ENCODE assay signal across 2 cellular contexts in the genomic region with DNA sequence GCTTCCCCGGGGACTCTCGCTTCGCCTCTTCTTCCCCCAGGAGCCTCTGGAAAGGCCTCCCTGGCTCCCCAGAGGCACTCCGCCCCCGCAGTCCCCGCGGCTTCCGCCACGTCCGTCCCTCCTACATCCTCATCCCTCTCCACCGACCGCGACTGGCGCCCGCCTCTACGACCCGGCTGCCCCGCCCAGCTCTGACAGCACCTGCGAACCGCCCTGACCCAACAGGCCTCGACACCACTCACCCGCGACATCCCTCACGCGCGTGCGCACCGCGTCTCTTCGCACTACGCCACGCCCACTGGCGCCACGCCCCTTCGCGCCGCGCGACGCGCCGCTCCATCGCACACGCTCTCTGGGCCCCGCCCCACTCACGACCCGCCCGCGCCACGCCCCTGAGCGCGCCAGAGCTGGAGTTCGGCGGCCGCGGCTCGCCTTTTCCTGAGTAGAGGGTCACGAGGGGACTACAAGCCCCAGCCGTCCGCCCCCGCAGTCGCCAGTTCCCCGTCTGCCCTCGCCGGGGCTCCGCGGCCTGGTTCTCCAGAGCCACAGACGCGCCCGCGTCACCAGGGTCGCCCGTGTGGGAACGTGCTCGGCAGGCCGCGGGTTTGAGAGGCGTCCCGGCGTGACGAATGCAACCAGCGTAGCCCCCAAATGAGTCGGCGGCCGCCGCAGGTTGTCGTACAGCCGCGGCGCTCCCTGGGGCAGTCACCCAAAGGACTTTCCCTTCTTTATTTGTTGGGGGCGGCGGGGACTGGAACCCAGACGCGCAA.
A peak's percentile ranks its signal among the peaks of the same experiment; 100 is the strongest.
TF ChIP-seq lines count a peak whose summit lies in the region.

No MANE protein-coding gene starts in this region.

TF ChIP-seq in A549, 52 proteins besides CTCF, POLR2A, EP300 and RAD21 (continued from another document and continues in another):
- TF ChIP-seq TFCP2L1 (CRISPR knock-in tag; IDR thresholded peaks at IDR 0.05), result peak; percentile 90; the same call in 1 of the 2 replicates
- TF ChIP-seq CBX2 (IDR thresholded peaks at IDR 0.05; ENCODE audit: borderline replicate concordance, low read depth), result 0 out of 2 replicates have a peak, but pooled peaks have one; percentile 55
- peak; percentile 97 for TF ChIP-seq PHF8 (IDR thresholded peaks at IDR 0.05; ENCODE audit: borderline replicate concordance, low read depth)
- TF ChIP-seq, protein P1, sequence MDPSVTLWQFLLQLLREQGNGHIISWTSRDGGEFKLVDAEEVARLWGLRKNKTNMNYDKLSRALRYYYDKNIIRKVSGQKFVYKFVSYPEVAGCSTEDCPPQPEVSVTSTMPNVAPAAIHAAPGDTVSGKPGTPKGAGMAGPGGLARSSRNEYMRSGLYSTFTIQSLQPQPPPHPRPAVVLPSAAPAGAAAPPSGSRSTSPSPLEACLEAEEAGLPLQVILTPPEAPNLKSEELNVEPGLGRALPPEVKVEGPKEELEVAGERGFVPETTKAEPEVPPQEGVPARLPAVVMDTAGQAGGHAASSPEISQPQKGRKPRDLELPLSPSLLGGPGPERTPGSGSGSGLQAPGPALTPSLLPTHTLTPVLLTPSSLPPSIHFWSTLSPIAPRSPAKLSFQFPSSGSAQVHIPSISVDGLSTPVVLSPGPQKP (IDR thresholded peaks at IDR 0.05; ENCODE audit: low read depth, low read length), result no peak
- TF ChIP-seq FOSL2 (IDR thresholded peaks at IDR 0.05), result no peak
- TF ChIP-seq FOSL2 (CRISPR knock-in tag; IDR thresholded peaks at IDR 0.05), result peak; percentile 4; the same call in 1 of the 2 replicates
- peak; percentile 74; the same call in 1 of the 2 replicates for TF ChIP-seq MYC (IDR thresholded peaks at IDR 0.05; ENCODE audit: borderline replicate concordance, low read length)
- TF ChIP-seq HDAC2 (IDR thresholded peaks at IDR 0.05), result no peak
- peak; percentile 54; the same call in 1 of the 2 replicates for TF ChIP-seq USF2 (IDR thresholded peaks at IDR 0.05)
- 0 out of 2 replicates have a peak, but pooled peaks have one; percentile 19 for TF ChIP-seq HOXB13 (CRISPR knock-in tag; IDR thresholded peaks at IDR 0.05; ENCODE audit: low read depth)
- no peak for TF ChIP-seq CHD4 (IDR thresholded peaks at IDR 0.05; ENCODE audit: borderline replicate concordance)
- TF ChIP-seq RARB (CRISPR knock-in tag; IDR thresholded peaks at IDR 0.05), result 0 out of 2 replicates have a peak, but pooled peaks have one; percentile 16
- TF ChIP-seq, protein P2, sequence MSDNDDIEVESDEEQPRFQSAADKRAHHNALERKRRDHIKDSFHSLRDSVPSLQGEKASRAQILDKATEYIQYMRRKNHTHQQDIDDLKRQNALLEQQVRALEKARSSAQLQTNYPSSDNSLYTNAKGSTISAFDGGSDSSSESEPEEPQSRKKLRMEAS (IDR thresholded peaks at IDR 0.05), result peak; percentile 90
- peak; percentile 95 for TF ChIP-seq JUN (IDR thresholded peaks at IDR 0.05)
- peak; percentile 8; the same call in 1 of the 2 replicates for TF ChIP-seq MAZ (IDR thresholded peaks at IDR 0.05; ENCODE audit: borderline replicate concordance, low read depth, low read length)
- TF ChIP-seq, protein P3, sequence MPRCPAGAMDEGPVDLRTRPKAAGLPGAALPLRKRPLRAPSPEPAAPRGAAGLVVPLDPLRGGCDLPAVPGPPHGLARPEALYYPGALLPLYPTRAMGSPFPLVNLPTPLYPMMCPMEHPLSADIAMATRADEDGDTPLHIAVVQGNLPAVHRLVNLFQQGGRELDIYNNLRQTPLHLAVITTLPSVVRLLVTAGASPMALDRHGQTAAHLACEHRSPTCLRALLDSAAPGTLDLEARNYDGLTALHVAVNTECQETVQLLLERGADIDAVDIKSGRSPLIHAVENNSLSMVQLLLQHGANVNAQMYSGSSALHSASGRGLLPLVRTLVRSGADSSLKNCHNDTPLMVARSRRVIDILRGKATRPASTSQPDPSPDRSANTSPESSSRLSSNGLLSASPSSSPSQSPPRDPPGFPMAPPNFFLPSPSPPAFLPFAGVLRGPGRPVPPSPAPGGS (IDR thresholded peaks at IDR 0.05), result peak; percentile 94
- TF ChIP-seq, protein P4, sequence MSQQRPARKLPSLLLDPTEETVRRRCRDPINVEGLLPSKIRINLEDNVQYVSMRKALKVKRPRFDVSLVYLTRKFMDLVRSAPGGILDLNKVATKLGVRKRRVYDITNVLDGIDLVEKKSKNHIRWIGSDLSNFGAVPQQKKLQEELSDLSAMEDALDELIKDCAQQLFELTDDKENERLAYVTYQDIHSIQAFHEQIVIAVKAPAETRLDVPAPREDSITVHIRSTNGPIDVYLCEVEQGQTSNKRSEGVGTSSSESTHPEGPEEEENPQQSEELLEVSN (IDR thresholded peaks at IDR 0.05; ENCODE audit: borderline replicate concordance, low read depth), result peak; percentile 90
- TF ChIP-seq TP53 (CRISPR knock-in tag; IDR thresholded peaks at IDR 0.05), result 0 out of 2 replicates have a peak, but pooled peaks have one; percentile 31
- TF ChIP-seq FOSB (CRISPR knock-in tag; IDR thresholded peaks at IDR 0.05), result no peak
- TF ChIP-seq, protein P5, sequence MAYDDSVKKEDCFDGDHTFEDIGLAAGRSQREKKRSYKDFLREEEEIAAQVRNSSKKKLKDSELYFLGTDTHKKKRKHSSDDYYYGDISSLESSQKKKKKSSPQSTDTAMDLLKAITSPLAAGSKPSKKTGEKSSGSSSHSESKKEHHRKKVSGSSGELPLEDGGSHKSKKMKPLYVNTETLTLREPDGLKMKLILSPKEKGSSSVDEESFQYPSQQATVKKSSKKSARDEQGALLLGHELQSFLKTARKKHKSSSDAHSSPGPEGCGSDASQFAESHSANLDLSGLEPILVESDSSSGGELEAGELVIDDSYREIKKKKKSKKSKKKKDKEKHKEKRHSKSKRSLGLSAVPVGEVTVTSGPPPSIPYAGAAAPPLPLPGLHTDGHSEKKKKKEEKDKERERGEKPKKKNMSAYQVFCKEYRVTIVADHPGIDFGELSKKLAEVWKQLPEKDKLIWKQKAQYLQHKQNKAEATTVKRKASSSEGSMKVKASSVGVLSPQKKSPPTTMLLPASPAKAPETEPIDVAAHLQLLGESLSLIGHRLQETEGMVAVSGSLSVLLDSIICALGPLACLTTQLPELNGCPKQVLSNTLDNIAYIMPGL (CRISPR knock-in tag; IDR thresholded peaks at IDR 0.05; ENCODE audit: borderline replicate concordance), result peak; percentile 80; the same call in 1 of the 2 replicates
- TF ChIP-seq GATA3 (IDR thresholded peaks at IDR 0.05; ENCODE audit: borderline replicate concordance), result peak; percentile 44; the same call in 1 of the 2 replicates
- TF ChIP-seq, protein P6, sequence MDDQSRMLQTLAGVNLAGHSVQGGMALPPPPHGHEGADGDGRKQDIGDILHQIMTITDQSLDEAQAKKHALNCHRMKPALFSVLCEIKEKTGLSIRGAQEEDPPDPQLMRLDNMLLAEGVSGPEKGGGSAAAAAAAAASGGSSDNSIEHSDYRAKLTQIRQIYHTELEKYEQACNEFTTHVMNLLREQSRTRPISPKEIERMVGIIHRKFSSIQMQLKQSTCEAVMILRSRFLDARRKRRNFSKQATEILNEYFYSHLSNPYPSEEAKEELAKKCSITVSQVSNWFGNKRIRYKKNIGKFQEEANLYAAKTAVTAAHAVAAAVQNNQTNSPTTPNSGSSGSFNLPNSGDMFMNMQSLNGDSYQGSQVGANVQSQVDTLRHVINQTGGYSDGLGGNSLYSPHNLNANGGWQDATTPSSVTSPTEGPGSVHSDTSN (IDR thresholded peaks at IDR 0.05), result 0 out of 2 replicates have a peak, but pooled peaks have one; percentile 1
- peak; percentile 27; the same call in 2 of the 3 replicates for TF ChIP-seq SMC3 (IDR thresholded peaks at IDR 0.05)

TF ChIP-seq in K562, 482 proteins besides CTCF, POLR2A, EP300 and RAD21 (continued from another document and continues in another):
- TF ChIP-seq HBP1 (CRISPR knock-in tag; IDR thresholded peaks at IDR 0.05), result no peak
- no peak for TF ChIP-seq ZNF512 (tag; IDR thresholded peaks at IDR 0.05)
- TF ChIP-seq SMAD4 (CRISPR knock-in tag; conservative IDR thresholded peaks at IDR 0.05), result peak; percentile 92
- TF ChIP-seq SFPQ (IDR thresholded peaks at IDR 0.05; ENCODE audit: low read depth, low read length), result no peak
- TF ChIP-seq, protein P7, sequence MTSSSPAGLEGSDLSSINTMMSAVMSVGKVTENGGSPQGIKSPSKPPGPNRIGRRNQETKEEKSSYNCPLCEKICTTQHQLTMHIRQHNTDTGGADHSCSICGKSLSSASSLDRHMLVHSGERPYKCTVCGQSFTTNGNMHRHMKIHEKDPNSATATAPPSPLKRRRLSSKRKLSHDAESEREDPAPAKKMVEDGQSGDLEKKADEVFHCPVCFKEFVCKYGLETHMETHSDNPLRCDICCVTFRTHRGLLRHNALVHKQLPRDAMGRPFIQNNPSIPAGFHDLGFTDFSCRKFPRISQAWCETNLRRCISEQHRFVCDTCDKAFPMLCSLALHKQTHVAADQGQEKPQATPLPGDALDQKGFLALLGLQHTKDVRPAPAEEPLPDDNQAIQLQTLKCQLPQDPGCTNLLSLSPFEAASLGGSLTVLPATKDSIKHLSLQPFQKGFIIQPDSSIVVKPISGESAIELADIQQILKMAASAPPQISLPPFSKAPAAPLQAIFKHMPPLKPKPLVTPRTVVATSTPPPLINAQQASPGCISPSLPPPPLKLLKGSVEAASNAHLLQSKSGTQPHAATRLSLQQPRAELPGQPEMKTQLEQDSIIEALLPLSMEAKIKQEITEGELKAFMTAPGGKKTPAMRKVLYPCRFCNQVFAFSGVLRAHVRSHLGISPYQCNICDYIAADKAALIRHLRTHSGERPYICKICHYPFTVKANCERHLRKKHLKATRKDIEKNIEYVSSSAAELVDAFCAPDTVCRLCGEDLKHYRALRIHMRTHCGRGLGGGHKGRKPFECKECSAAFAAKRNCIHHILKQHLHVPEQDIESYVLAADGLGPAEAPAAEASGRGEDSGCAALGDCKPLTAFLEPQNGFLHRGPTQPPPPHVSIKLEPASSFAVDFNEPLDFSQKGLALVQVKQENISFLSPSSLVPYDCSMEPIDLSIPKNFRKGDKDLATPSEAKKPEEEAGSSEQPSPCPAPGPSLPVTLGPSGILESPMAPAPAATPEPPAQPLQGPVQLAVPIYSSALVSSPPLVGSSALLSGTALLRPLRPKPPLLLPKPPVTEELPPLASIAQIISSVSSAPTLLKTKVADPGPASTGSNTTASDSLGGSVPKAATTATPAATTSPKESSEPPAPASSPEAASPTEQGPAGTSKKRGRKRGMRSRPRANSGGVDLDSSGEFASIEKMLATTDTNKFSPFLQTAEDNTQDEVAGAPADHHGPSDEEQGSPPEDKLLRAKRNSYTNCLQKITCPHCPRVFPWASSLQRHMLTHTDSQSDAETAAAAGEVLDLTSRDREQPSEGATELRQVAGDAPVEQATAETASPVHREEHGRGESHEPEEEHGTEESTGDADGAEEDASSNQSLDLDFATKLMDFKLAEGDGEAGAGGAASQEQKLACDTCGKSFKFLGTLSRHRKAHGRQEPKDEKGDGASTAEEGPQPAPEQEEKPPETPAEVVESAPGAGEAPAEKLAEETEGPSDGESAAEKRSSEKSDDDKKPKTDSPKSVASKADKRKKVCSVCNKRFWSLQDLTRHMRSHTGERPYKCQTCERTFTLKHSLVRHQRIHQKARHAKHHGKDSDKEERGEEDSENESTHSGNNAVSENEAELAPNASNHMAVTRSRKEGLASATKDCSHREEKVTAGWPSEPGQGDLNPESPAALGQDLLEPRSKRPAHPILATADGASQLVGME (CRISPR knock-in tag; IDR thresholded peaks at IDR 0.05), result no peak
- no peak for TF ChIP-seq POLR3A (IDR thresholded peaks at IDR 0.05; ENCODE audit: borderline replicate concordance, extremely low read depth, insufficient read depth, insufficient read length)
- no peak for TF ChIP-seq E2F4 (CRISPR knock-in tag; IDR thresholded peaks at IDR 0.05; ENCODE audit: low read depth)
- TF ChIP-seq ATF7 (IDR thresholded peaks at IDR 0.05), result peak; percentile 66; the same call in 1 of the 2 replicates
- TF ChIP-seq THRAP3 (IDR thresholded peaks at IDR 0.05; ENCODE audit: borderline replicate concordance), result no peak
- TF ChIP-seq IFI16 (CRISPR knock-in tag; IDR thresholded peaks at IDR 0.05), result no peak
- TF ChIP-seq POLR2H (tag; IDR thresholded peaks at IDR 0.05; ENCODE audit: low read depth), result peak; percentile 92
- TF ChIP-seq ZNF75A (CRISPR knock-in tag; IDR thresholded peaks at IDR 0.05), result no peak
- peak; percentile 63; the same call in 1 of the 2 replicates for TF ChIP-seq ZNF175 (CRISPR knock-in tag; IDR thresholded peaks at IDR 0.05; ENCODE audit: low read depth)
